In genomic region chr3:118772036-118773030, GRCh38 we compare ENCODE assay signal across 9 cellular contexts.
DNase-seq lines count a peak whose midpoint lies in the region; ATAC-seq and TF ChIP-seq lines count a peak whose summit lies in the region.
"Had no signal": no experiment of that assay in that cellular context is flagged by ENCODE, and none has a peak within 500 bp of the region (broad histone marks: within the 10 kb centered on the region; RNA-seq: fewer than 3 reads in every experiment).

No MANE protein-coding gene starts in this region.

- H3F3A ChIP-seq in GM23248 (ENCODE audit: insufficient read depth): no peaks in the 10 kb centered on the region

- WGBS in GM23248 (ENCODE audit: low coverage in 1 of 2, low lambda C conversion rate in 2 of 2, missing lambda C conversion rate in 2 of 2), 2 experiments: 29 to 36% methylated on average over 2 of the region's 2 CpGs

- TF ChIP-seq CTCF in upper lobe of right lung (IDR thresholded peaks at IDR 0.05): no peak
- TF ChIP-seq CTCF in Peyer's patch (IDR thresholded peaks at IDR 0.05): no peak

- H4K20me1 ChIP-seq in GM23248 (ENCODE audit: insufficient read depth): no peaks in the 10 kb centered on the region
- H4K20me1 ChIP-seq: BLaER1 had no signal

- no peak overlapping the region for H3K4me2 ChIP-seq in GM23248 (ENCODE audit: unreplicated experiment)
- H3K4me2 ChIP-seq: BLaER1 had no signal

- peak; percentile 39 to 46 for ATAC-seq in activated naive CD4-positive, alpha-beta T cell treated with anti-CD3 and anti-CD28 coated beads, Interleukin-2, amount 50 U/mL, for 72 hours
- ATAC-seq in HG03095 (IDR thresholded peaks at IDR 0.05; ENCODE audit: unreplicated experiment) (peak; percentile 88), upper lobe of right lung (peak; percentile 85)

- H2AFZ ChIP-seq in GM23248: no peak overlapping the region

- no peaks in the 10 kb centered on the region for H3K27me3 ChIP-seq in upper lobe of right lung
- no peaks in the 10 kb centered on the region for H3K27me3 ChIP-seq in Peyer's patch
- H3K27me3 ChIP-seq in GM23248 (replicated peaks; ENCODE audit: insufficient read depth): no peaks in the 10 kb centered on the region
- H3K27me3 ChIP-seq: BLaER1 had no signal

- no peaks in the 10 kb centered on the region for H3K9me2 ChIP-seq in GM23248 (ENCODE audit: insufficient read depth)

- H3K36me3 Mint-ChIP-seq in activated naive CD4-positive, alpha-beta T cell treated with anti-CD3 and anti-CD28 coated beads, Interleukin-2, amount 50 U/mL, for 72 hours: no peaks in the 10 kb centered on the region
- no peaks in the 10 kb centered on the region for H3K36me3 Mint-ChIP-seq in activated naive CD4-positive, alpha-beta T cell treated with anti-CD3 and anti-CD28 coated beads for 36 hours (ENCODE audit: low read depth)

- intact Hi-C loops in activated naive CD4-positive, alpha-beta T cell treated with anti-CD3 and anti-CD28 coated beads for 36 hours (cut with micrococcal nuclease): no loop called here
- intact Hi-C loops in upper lobe of right lung (cut with DNase I): no loop called here

- H3K27me3 Mint-ChIP-seq in activated naive CD4-positive, alpha-beta T cell treated with anti-CD3 and anti-CD28 coated beads for 36 hours (ENCODE audit: low read depth): peaks cover 2% of the 10 kb centered on the region

- TF ChIP-seq POLR2A in Peyer's patch (IDR thresholded peaks at IDR 0.05): no peak

- H3K4me1 Mint-ChIP-seq in activated naive CD4-positive, alpha-beta T cell treated with anti-CD3 and anti-CD28 coated beads for 36 hours (ENCODE audit: low read depth): no peaks in the 10 kb centered on the region

- H3K4me1 ChIP-seq in upper lobe of right lung (no peaks in the 10 kb centered on the region), Peyer's patch (no peaks in the 10 kb centered on the region), GM23248 (ENCODE audit: insufficient read depth) (no peaks in the 10 kb centered on the region)
- H3K4me1 ChIP-seq: BLaER1 had no signal

- no peak for DNase-seq in activated naive CD4-positive, alpha-beta T cell treated with anti-CD3 and anti-CD28 coated beads, Interleukin-2, amount 50 U/mL, for 72 hours (ENCODE audit: low spot score in 2 of 2)
- no peak for DNase-seq in activated naive CD4-positive, alpha-beta T cell treated with anti-CD3 and anti-CD28 coated beads for 36 hours
- peak; percentile 59 for DNase-seq in SIG-M5 (lab: John Stamatoyannopoulos, UW)
- DNase-seq in upper lobe of right lung: no peak
- DNase-seq in Peyer's patch: no peak
- no peak for DNase-seq in GM23248
- DNase-seq in NCI-H1436 treated with DMSO at 0.1 percent for 48 hours (lab: John Stamatoyannopoulos, UW): no peak

- H3K36me3 ChIP-seq in upper lobe of right lung (no peaks in the 10 kb centered on the region), Peyer's patch (no peaks in the 10 kb centered on the region), GM23248 (ENCODE audit: low read depth) (no peaks in the 10 kb centered on the region)
- H3K36me3 ChIP-seq: BLaER1 had no signal

- H3K79me2 ChIP-seq in GM23248 (ENCODE audit: insufficient read depth): no peaks in the 10 kb centered on the region

- no peak overlapping the region for H3K4me3 Mint-ChIP-seq in activated naive CD4-positive, alpha-beta T cell treated with anti-CD3 and anti-CD28 coated beads for 36 hours

- H3K27ac Mint-ChIP-seq in activated naive CD4-positive, alpha-beta T cell treated with anti-CD3 and anti-CD28 coated beads, Interleukin-2, amount 50 U/mL, for 72 hours: no peak overlapping the region
- no peak overlapping the region for H3K27ac Mint-ChIP-seq in activated naive CD4-positive, alpha-beta T cell treated with anti-CD3 and anti-CD28 coated beads for 36 hours

- H3K9me3 ChIP-seq in upper lobe of right lung (no peaks in the 10 kb centered on the region), Peyer's patch (no peaks in the 10 kb centered on the region), GM23248 (ENCODE audit: low read depth) (no peaks in the 10 kb centered on the region)
- H3K9me3 ChIP-seq: BLaER1 had no signal

- peak overlapping the region; percentile 9 for H3K27ac ChIP-seq in upper lobe of right lung
- H3K27ac ChIP-seq in Peyer's patch: no peak overlapping the region
- H3K27ac ChIP-seq in GM23248: no peak overlapping the region
- H3K27ac ChIP-seq: BLaER1 had no signal

- in situ Hi-C loops in GM23248 (cut with MboI): no loop called here

- CTCF ChIA-PET in activated naive CD4-positive, alpha-beta T cell treated with anti-CD3 and anti-CD28 coated beads for 36 hours (lab: Charles Lee): no interaction called here

- H3K4me3 ChIP-seq in upper lobe of right lung (no peak overlapping the region), Peyer's patch (no peak overlapping the region), GM23248 (no peak overlapping the region)
- H3K4me3 ChIP-seq: BLaER1 had no signal

- H3K9ac ChIP-seq in GM23248: no peak overlapping the region
- H3K9ac ChIP-seq: BLaER1 had no signal

- H3K9me3 Mint-ChIP-seq in activated naive CD4-positive, alpha-beta T cell treated with anti-CD3 and anti-CD28 coated beads, Interleukin-2, amount 50 U/mL, for 72 hours: no peaks in the 10 kb centered on the region
- H3K9me3 Mint-ChIP-seq in activated naive CD4-positive, alpha-beta T cell treated with anti-CD3 and anti-CD28 coated beads for 36 hours: no peaks in the 10 kb centered on the region
